Comparison of ENCODE assay signal across 1 cellular context in the genomic region with DNA sequence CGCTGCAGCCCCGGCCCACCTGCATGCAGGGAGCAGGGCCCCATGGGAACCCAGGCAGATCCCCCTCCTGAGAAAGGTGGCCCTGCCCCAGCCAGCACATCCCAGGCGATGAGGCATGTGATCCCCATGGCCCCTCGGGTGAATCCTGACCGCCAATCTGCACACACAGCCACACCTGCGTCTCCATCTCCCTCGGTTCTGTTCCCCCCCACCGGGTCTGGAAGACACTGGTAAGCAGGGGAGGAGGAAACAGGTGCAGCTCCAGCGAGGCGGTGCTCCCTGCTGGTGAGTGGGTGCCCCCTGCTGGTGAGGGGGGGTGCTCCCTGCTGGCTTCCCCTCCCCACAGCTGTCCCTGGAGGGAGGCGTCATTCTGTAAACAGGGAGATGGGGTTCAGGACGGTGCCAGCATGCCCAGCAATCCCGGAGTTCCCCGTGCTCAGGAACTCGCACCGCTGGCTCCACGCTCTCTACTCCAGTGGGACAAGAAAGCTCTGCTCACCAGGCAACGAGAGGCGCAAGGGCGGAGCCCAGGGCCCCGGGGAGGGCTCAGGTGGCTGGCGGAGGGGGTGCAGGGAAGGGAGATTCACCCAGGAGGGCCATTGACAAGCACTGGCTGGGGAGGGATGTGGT.
TF ChIP-seq lines count a peak whose summit lies in the region.

No MANE protein-coding gene starts in this region.

TF ChIP-seq in K562, 482 proteins besides CTCF, POLR2A, EP300 and RAD21 (continued from another document):
- TF ChIP-seq, protein P1, sequence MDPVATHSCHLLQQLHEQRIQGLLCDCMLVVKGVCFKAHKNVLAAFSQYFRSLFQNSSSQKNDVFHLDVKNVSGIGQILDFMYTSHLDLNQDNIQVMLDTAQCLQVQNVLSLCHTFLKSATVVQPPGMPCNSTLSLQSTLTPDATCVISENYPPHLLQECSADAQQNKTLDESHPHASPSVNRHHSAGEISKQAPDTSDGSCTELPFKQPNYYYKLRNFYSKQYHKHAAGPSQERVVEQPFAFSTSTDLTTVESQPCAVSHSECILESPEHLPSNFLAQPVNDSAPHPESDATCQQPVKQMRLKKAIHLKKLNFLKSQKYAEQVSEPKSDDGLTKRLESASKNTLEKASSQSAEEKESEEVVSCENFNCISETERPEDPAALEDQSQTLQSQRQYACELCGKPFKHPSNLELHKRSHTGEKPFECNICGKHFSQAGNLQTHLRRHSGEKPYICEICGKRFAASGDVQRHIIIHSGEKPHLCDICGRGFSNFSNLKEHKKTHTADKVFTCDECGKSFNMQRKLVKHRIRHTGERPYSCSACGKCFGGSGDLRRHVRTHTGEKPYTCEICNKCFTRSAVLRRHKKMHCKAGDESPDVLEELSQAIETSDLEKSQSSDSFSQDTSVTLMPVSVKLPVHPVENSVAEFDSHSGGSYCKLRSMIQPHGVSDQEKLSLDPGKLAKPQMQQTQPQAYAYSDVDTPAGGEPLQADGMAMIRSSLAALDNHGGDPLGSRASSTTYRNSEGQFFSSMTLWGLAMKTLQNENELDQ (CRISPR knock-in tag; IDR thresholded peaks at IDR 0.05; ENCODE audit: borderline replicate concordance) = no peak
- TF ChIP-seq, protein P2, sequence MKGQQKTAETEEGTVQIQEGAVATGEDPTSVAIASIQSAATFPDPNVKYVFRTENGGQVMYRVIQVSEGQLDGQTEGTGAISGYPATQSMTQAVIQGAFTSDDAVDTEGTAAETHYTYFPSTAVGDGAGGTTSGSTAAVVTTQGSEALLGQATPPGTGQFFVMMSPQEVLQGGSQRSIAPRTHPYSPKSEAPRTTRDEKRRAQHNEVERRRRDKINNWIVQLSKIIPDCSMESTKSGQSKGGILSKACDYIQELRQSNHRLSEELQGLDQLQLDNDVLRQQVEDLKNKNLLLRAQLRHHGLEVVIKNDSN (CRISPR knock-in tag; IDR thresholded peaks at IDR 0.05) = no peak
- TF ChIP-seq CC2D1A (IDR thresholded peaks at IDR 0.05) = peak; percentile 89
- TF ChIP-seq NEUROD1 (IDR thresholded peaks at IDR 0.05; ENCODE audit: borderline replicate concordance, low read depth, low read length, partially characterized antibody) = peak; percentile 32
- TF ChIP-seq SMC3 (conservative IDR thresholded peaks at IDR 0.05; ENCODE audit: insufficient read depth, low read depth, low read length) = peak; percentile 98
- TF ChIP-seq SMARCA5 (IDR thresholded peaks at IDR 0.05) = no peak
- TF ChIP-seq, protein P3, sequence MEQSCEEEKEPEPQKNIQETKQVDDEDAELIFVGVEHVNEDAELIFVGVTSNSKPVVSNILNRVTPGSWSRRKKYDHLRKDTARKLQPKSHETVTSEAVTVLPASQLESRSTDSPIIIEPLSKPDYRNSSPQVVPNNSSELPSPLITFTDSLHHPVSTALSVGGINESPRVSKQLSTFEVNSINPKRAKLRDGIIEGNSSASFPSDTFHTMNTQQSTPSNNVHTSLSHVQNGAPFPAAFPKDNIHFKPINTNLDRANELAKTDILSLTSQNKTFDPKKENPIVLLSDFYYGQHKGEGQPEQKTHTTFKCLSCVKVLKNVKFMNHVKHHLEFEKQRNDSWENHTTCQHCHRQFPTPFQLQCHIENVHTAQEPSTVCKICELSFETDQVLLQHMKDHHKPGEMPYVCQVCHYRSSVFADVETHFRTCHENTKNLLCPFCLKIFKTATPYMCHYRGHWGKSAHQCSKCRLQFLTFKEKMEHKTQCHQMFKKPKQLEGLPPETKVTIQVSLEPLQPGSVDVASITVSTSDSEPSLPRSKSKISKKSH (CRISPR knock-in tag; IDR thresholded peaks at IDR 0.05) = no peak
- no peak for TF ChIP-seq ZFX (CRISPR knock-in tag; IDR thresholded peaks at IDR 0.05)
- TF ChIP-seq, protein P4, sequence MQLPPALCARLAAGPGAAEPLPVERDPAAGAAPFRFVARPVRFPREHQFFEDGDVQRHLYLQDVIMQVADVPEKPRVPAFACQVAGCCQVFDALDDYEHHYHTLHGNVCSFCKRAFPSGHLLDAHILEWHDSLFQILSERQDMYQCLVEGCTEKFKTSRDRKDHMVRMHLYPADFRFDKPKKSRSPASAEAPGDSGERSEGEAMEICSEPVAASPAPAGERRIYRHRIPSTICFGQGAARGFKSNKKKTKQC (CRISPR knock-in tag; IDR thresholded peaks at IDR 0.05) = peak; percentile 47; the same call in 1 of the 2 replicates
- TF ChIP-seq MAZ (CRISPR knock-in tag; conservative IDR thresholded peaks at IDR 0.05 in 1 of 2, IDR thresholded peaks at IDR 0.05 in 1 of 2) = peak; percentile 58 to 65
- peak; percentile 100 for TF ChIP-seq ZNF263 (CRISPR knock-in tag; IDR thresholded peaks at IDR 0.05; ENCODE audit: borderline replicate concordance)
- TF ChIP-seq, protein P5, sequence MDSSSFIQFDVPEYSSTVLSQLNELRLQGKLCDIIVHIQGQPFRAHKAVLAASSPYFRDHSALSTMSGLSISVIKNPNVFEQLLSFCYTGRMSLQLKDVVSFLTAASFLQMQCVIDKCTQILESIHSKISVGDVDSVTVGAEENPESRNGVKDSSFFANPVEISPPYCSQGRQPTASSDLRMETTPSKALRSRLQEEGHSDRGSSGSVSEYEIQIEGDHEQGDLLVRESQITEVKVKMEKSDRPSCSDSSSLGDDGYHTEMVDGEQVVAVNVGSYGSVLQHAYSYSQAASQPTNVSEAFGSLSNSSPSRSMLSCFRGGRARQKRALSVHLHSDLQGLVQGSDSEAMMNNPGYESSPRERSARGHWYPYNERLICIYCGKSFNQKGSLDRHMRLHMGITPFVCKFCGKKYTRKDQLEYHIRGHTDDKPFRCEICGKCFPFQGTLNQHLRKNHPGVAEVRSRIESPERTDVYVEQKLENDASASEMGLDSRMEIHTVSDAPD (CRISPR knock-in tag; IDR thresholded peaks at IDR 0.05) = no peak
- 0 out of 4 replicates have a peak, but pooled peaks of 1 of the 2 experiments have one; percentile 54 for TF ChIP-seq NONO (IDR thresholded peaks at IDR 0.05; ENCODE audit: low read depth in 2 of 2, low read length in 1 of 2)
- TF ChIP-seq ARID2 (IDR thresholded peaks at IDR 0.05) = peak; percentile 97
- no peak for TF ChIP-seq NFIX (CRISPR knock-in tag; IDR thresholded peaks at IDR 0.05; ENCODE audit: low read depth)
- TF ChIP-seq MCM5 (IDR thresholded peaks at IDR 0.05; ENCODE audit: low read depth) = no peak
- TF ChIP-seq, protein P6, sequence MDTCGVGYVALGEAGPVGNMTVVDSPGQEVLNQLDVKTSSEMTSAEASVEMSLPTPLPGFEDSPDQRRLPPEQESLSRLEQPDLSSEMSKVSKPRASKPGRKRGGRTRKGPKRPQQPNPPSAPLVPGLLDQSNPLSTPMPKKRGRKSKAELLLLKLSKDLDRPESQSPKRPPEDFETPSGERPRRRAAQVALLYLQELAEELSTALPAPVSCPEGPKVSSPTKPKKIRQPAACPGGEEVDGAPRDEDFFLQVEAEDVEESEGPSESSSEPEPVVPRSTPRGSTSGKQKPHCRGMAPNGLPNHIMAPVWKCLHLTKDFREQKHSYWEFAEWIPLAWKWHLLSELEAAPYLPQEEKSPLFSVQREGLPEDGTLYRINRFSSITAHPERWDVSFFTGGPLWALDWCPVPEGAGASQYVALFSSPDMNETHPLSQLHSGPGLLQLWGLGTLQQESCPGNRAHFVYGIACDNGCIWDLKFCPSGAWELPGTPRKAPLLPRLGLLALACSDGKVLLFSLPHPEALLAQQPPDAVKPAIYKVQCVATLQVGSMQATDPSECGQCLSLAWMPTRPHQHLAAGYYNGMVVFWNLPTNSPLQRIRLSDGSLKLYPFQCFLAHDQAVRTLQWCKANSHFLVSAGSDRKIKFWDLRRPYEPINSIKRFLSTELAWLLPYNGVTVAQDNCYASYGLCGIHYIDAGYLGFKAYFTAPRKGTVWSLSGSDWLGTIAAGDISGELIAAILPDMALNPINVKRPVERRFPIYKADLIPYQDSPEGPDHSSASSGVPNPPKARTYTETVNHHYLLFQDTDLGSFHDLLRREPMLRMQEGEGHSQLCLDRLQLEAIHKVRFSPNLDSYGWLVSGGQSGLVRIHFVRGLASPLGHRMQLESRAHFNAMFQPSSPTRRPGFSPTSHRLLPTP (IDR thresholded peaks at IDR 0.05; ENCODE audit: borderline replicate concordance, extremely low read depth, insufficient read length) = no peak
- TF ChIP-seq BACH1 (tag; IDR thresholded peaks at IDR 0.05) = no peak
- TF ChIP-seq FOXA3 (CRISPR knock-in tag; conservative IDR thresholded peaks at IDR 0.05 in 1 of 2, IDR thresholded peaks at IDR 0.05 in 1 of 2) = peak; percentile 54 to 92
- TF ChIP-seq SIN3B (IDR thresholded peaks at IDR 0.05; ENCODE audit: low read depth) = 0 out of 2 replicates have a peak, but pooled peaks have one; percentile 35
